1 cellular context compared by ENCODE assay signal in genomic region chr2:74471332-74472065, GRCh38.
TF ChIP-seq lines count a peak whose summit lies in the region.

No MANE protein-coding gene starts in this region.

TF ChIP-seq in GM23338, 12 proteins besides CTCF, POLR2A, EP300 and RAD21 (continued from another document):
- TF ChIP-seq, protein P1, sequence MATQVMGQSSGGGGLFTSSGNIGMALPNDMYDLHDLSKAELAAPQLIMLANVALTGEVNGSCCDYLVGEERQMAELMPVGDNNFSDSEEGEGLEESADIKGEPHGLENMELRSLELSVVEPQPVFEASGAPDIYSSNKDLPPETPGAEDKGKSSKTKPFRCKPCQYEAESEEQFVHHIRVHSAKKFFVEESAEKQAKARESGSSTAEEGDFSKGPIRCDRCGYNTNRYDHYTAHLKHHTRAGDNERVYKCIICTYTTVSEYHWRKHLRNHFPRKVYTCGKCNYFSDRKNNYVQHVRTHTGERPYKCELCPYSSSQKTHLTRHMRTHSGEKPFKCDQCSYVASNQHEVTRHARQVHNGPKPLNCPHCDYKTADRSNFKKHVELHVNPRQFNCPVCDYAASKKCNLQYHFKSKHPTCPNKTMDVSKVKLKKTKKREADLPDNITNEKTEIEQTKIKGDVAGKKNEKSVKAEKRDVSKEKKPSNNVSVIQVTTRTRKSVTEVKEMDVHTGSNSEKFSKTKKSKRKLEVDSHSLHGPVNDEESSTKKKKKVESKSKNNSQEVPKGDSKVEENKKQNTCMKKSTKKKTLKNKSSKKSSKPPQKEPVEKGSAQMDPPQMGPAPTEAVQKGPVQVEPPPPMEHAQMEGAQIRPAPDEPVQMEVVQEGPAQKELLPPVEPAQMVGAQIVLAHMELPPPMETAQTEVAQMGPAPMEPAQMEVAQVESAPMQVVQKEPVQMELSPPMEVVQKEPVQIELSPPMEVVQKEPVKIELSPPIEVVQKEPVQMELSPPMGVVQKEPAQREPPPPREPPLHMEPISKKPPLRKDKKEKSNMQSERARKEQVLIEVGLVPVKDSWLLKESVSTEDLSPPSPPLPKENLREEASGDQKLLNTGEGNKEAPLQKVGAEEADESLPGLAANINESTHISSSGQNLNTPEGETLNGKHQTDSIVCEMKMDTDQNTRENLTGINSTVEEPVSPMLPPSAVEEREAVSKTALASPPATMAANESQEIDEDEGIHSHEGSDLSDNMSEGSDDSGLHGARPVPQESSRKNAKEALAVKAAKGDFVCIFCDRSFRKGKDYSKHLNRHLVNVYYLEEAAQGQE (IDR thresholded peaks at IDR 0.05; ENCODE audit: unreplicated experiment): no peak
- TF ChIP-seq, protein P2, sequence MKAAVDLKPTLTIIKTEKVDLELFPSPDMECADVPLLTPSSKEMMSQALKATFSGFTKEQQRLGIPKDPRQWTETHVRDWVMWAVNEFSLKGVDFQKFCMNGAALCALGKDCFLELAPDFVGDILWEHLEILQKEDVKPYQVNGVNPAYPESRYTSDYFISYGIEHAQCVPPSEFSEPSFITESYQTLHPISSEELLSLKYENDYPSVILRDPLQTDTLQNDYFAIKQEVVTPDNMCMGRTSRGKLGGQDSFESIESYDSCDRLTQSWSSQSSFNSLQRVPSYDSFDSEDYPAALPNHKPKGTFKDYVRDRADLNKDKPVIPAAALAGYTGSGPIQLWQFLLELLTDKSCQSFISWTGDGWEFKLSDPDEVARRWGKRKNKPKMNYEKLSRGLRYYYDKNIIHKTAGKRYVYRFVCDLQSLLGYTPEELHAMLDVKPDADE (IDR thresholded peaks at IDR 0.05): no peak
- no peak for TF ChIP-seq CREB1 (CRISPR knock-in tag; IDR thresholded peaks at IDR 0.05; ENCODE audit: low read depth)
- no peak for TF ChIP-seq JUNB (IDR thresholded peaks at IDR 0.05; ENCODE audit: unreplicated experiment)
TF ChIP-seq in GM23338: peak in this region for 0.
